In genomic region chr11:11856638-11857037, GRCh38 we compare ENCODE assay signal across 1 cellular context.
TF ChIP-seq lines count a peak whose summit lies in the region.

No MANE protein-coding gene starts in this region.

TF ChIP-seq in H1, 55 proteins besides CTCF, POLR2A, EP300 and RAD21 (continued from another document):
- TF ChIP-seq CHD1 (IDR thresholded peaks at IDR 0.05; ENCODE audit: low read depth, low read length), result no peak
